18 cellular contexts compared by ENCODE assay signal in the genomic region with DNA sequence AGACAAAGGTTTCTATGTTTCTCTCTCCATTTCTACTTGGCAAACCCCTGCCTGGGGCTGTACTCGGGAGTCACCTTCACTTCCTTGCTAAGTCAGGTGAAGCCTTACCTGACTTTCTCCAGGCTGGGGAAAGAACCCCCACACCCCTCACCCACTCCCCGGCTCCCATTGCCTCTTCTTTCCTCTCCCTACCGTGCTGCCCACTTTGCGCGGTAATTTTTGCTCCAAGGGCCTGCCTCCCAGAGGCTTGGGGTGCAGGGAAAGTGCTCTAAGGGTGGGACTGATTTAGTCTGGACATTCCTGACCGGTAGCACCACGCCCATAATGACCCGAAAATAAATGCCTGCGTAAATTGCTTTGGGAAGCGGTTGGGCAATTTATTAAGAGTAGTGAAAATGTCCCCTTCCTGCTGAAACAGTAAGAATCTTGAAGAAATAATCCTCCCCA. TPM values are rescaled to one million over a fixed set of nuclear protein-coding genes. Genes with fewer than 3 reads are reported as not detected.
DNase-seq lines count a peak whose midpoint lies in the region; ATAC-seq and TF ChIP-seq lines count a peak whose summit lies in the region.
"Had no signal": no experiment of that assay in that cellular context is flagged by ENCODE, and none has a peak within 500 bp of the region (broad histone marks: within the 10 kb centered on the region; RNA-seq: fewer than 3 reads in every experiment).

No MANE protein-coding gene starts in this region.

- TF ChIP-seq CTCF in breast epithelium (IDR thresholded peaks at IDR 0.05): no peak
- no peak for TF ChIP-seq CTCF in MCF 10A (IDR thresholded peaks at IDR 0.05; ENCODE audit: unreplicated experiment)
- no peak for TF ChIP-seq CTCF in upper lobe of right lung (IDR thresholded peaks at IDR 0.05)
- TF ChIP-seq CTCF in sigmoid colon (IDR thresholded peaks at IDR 0.05): no peak

- DNase-seq in breast epithelium (ENCODE audit: low spot score in 2 of 2): no peak
- no peak for DNase-seq in MCF 10A (ENCODE audit: unreplicated experiment)
- no peak for DNase-seq in activated naive CD8-positive, alpha-beta T cell treated with anti-CD3 and anti-CD28 coated beads, Interleukin-2, amount 50 U/mL, for 24 hours
- no peak for DNase-seq in naive B cell
- DNase-seq in upper lobe of right lung: peak; percentile 46
- no peak for DNase-seq in sigmoid colon
- DNase-seq in DMS 273 (lab: John Stamatoyannopoulos, UW; ENCODE audit: unreplicated experiment): no peak
- DNase-seq: activated CD4-positive, alpha-beta T cell treated with anti-CD3 and anti-CD28 coated beads for 4 hours; body of pancreas; HCEC 1CT; head of caudate nucleus; mesenchymal stem cell; NCI-H1694 treated with DMSO at 0.1 percent for 48 hours; occipital lobe; SIG-M5; stimulated activated CD4-positive, alpha-beta T cell treated with anti-CD3 and anti-CD28 coated beads, Interleukin-4, amount 100 ng/mL, for 1 hour; T-helper 9 cell had no signal

- H3K27me3 ChIP-seq in breast epithelium (peaks cover 0 to 67% of the 10 kb centered on the region in 2 donors), upper lobe of right lung (peaks cover 92% of the 10 kb centered on the region), sigmoid colon (peaks cover 51 to 97% (median 84%) of the 10 kb centered on the region in 3 donors)

- no peak for TF ChIP-seq EP300 in sigmoid colon (IDR thresholded peaks at IDR 0.05)

- ATAC-seq in activated naive CD8-positive, alpha-beta T cell treated with anti-CD3 and anti-CD28 coated beads, Interleukin-2, amount 50 U/mL, for 24 hours: no peak
- ATAC-seq in naive B cell (ENCODE audit: low read depth in 2 of 2) (no peak), upper lobe of right lung (no peak)
- ATAC-seq: body of pancreas had no signal

- TF ChIP-seq POLR2A in breast epithelium (IDR thresholded peaks at IDR 0.05) (no peak), sigmoid colon (IDR thresholded peaks at IDR 0.05) (no peak)

- no peaks in the 10 kb centered on the region for H3K36me3 Mint-ChIP-seq in MCF 10A (ENCODE audit: insufficient read depth, unreplicated experiment)
- no peaks in the 10 kb centered on the region for H3K36me3 Mint-ChIP-seq in activated naive CD8-positive, alpha-beta T cell treated with anti-CD3 and anti-CD28 coated beads, Interleukin-2, amount 50 U/mL, for 24 hours (ENCODE audit: low read depth)
- H3K36me3 Mint-ChIP-seq in naive B cell: peaks cover 9 to 15% of the 10 kb centered on the region in 2 donors

- CTCF ChIA-PET in MCF 10A (lab: Yijun Ruan, JAX): no interaction called here

- no peaks in the 10 kb centered on the region for H3K4me1 Mint-ChIP-seq in MCF 10A (ENCODE audit: insufficient read depth, unreplicated experiment)
- peaks cover 26% of the 10 kb centered on the region for H3K4me1 Mint-ChIP-seq in activated naive CD8-positive, alpha-beta T cell treated with anti-CD3 and anti-CD28 coated beads, Interleukin-2, amount 50 U/mL, for 24 hours
- peaks cover 25 to 33% (median 31%) of the 10 kb centered on the region in 3 donors for H3K4me1 Mint-ChIP-seq in naive B cell

- H3K9me3 ChIP-seq in breast epithelium (no peaks in the 10 kb centered on the region), upper lobe of right lung (no peaks in the 10 kb centered on the region), sigmoid colon (no peaks in the 10 kb centered on the region)
- H3K9me3 ChIP-seq: body of pancreas had no signal

- peaks cover 67% of the 10 kb centered on the region for H3K27me3 Mint-ChIP-seq in MCF 10A (ENCODE audit: insufficient read depth, unreplicated experiment)
- H3K27me3 Mint-ChIP-seq in activated naive CD8-positive, alpha-beta T cell treated with anti-CD3 and anti-CD28 coated beads, Interleukin-2, amount 50 U/mL, for 24 hours: peaks cover 86% of the 10 kb centered on the region
- peaks cover 66 to 92% (median 81%) of the 10 kb centered on the region in 3 donors for H3K27me3 Mint-ChIP-seq in naive B cell

- 11 to 17% methylated on average over 10 of the region's 10 CpGs for WGBS in sigmoid colon, 2 donors

- H3K4me3 Mint-ChIP-seq in MCF 10A (ENCODE audit: unreplicated experiment): no peak overlapping the region
- peak overlapping the region; percentile 63 for H3K4me3 Mint-ChIP-seq in activated naive CD8-positive, alpha-beta T cell treated with anti-CD3 and anti-CD28 coated beads, Interleukin-2, amount 50 U/mL, for 24 hours
- peak overlapping the region in 6 of 8 donors; percentile 20 to 92 (median 74) for H3K4me3 Mint-ChIP-seq in naive B cell

- POLR2A ChIA-PET in MCF 10A (lab: Yijun Ruan, JAX): no interaction called here

- H3K27ac Mint-ChIP-seq in MCF 10A (ENCODE audit: low read depth, unreplicated experiment) (no peak overlapping the region), naive B cell (no peak overlapping the region)
- no peak overlapping the region for H3K27ac Mint-ChIP-seq in activated naive CD8-positive, alpha-beta T cell treated with anti-CD3 and anti-CD28 coated beads, Interleukin-2, amount 50 U/mL, for 24 hours

- H3K9me3 Mint-ChIP-seq in MCF 10A (ENCODE audit: unreplicated experiment): no peaks in the 10 kb centered on the region
- H3K9me3 Mint-ChIP-seq in activated naive CD8-positive, alpha-beta T cell treated with anti-CD3 and anti-CD28 coated beads, Interleukin-2, amount 50 U/mL, for 24 hours: no peaks in the 10 kb centered on the region
- peaks cover 0 to 29% (median 6%) of the 10 kb centered on the region in 7 donors for H3K9me3 Mint-ChIP-seq in naive B cell

- H3K36me3 ChIP-seq in breast epithelium: no peaks in the 10 kb centered on the region
- H3K36me3 ChIP-seq in upper lobe of right lung: no peaks in the 10 kb centered on the region
- H3K36me3 ChIP-seq in sigmoid colon: no peaks in the 10 kb centered on the region
- H3K36me3 ChIP-seq: BLaER1 treated with 17β-estradiol and CSF1 and Interleukin-3, amounts not matched to agents 10 nM and 100 nM had no signal

- intact Hi-C loops in breast epithelium (cut with DNase I; ENCODE audit: low total_unique reads): no loop called here
- intact Hi-C loops in MCF 10A (cut with micrococcal nuclease): no loop called here
- intact Hi-C loops in upper lobe of right lung (cut with DNase I): no loop called here
- intact Hi-C loops in sigmoid colon (cut with DNase I): no loop called here

- H3K4me3 ChIP-seq in breast epithelium (peak overlapping the region in 2 of 3 donors; percentile 25 to 34), upper lobe of right lung (no peak overlapping the region), sigmoid colon (no peak overlapping the region)
- H3K4me3 ChIP-seq: BLaER1 treated with 17β-estradiol and CSF1 and Interleukin-3, amounts not matched to agents 10 nM and 100 nM had no signal

- H3K4me1 ChIP-seq in breast epithelium (peaks cover 0 to 9% of the 10 kb centered on the region in 2 donors), upper lobe of right lung (peaks cover 17% of the 10 kb centered on the region), sigmoid colon (peaks cover 0 to 26% (median 23%) of the 10 kb centered on the region in 4 donors)
- H3K4me1 ChIP-seq: BLaER1 treated with 17β-estradiol and CSF1 and Interleukin-3, amounts not matched to agents 10 nM and 100 nM had no signal

- H3K27ac ChIP-seq in breast epithelium (peak overlapping the region in 1 of 2 donors; percentile 29), upper lobe of right lung (no peak overlapping the region), sigmoid colon (peak overlapping the region in 1 of 4 donors; percentile 8)
- H3K27ac ChIP-seq: BLaER1 treated with 17β-estradiol and CSF1 and Interleukin-3, amounts not matched to agents 10 nM and 100 nM had no signal

- no TSS peak for BruUV-seq in MCF 10A (replicated peaks; lab: Mats Ljungman, UMichigan)

RNA-seq across cellular contexts. Expression of a gene that starts 13.8 kb away (rescaled TPM):
- total RNA-seq in breast epithelium: 1 to 10 TPM; 1.3 to 5.1 (median 4.6) TPM
- total RNA-seq in MCF 10A (2022): not detected in 2 replicates
- polyA plus RNA-seq in naive B cell (ENCODE audit: low read depth in 6 of 6): not detected
- total RNA-seq in upper lobe of right lung: 0.93 TPM
- 1 to 10 TPM in 1 of 4 donors, under 1 TPM in 1, not detected in 2; 0.83 to 1.8 TPM for total RNA-seq in sigmoid colon
- polyA plus RNA-seq in sigmoid colon: under 1 TPM in 2 of 3 donors, not detected in 1; 0.07 to 0.60 TPM

RNA-seq across cellular contexts. Expression of a gene that starts 49.1 kb away (rescaled TPM):
- total RNA-seq in breast epithelium (10 to 100 TPM in 1 of 3 donors, 1 to 10 TPM in 2; 1.8 to 38.2 (median 4.6) TPM), MCF 10A (2022) (not detected in 2 replicates), upper lobe of right lung (2.1 TPM), sigmoid colon (1 to 10 TPM in 1 of 4 donors, under 1 TPM in 1, not detected in 2; 0.66 to 1.9 TPM)
- polyA plus RNA-seq in naive B cell (ENCODE audit: low read depth in 6 of 6) (not detected), sigmoid colon (under 1 TPM in 1 of 3 donors, not detected in 2; 0.16 TPM)
- total RNA-seq: occipital lobe had no signal

RNA-seq across cellular contexts. Expression of a gene that starts 50.9 kb away (rescaled TPM):
- total RNA-seq in breast epithelium (under 1 TPM in 2 of 3 donors, not detected in 1; 0.33 to 0.88 TPM), MCF 10A (2022) (not detected in 2 replicates), upper lobe of right lung (3.6 TPM), sigmoid colon (under 1 TPM in 2 of 4 donors, not detected in 2; 0.27 to 0.71 TPM)
- polyA plus RNA-seq in naive B cell (ENCODE audit: low read depth in 6 of 6) (not detected), sigmoid colon (under 1 TPM in 1 of 3 donors, not detected in 2; 0.06 TPM)
- total RNA-seq: body of pancreas, occipital lobe had no signal

Comparison
In these comparisons a context has a peak if more than half of its experiments do, and no peak if none do; other contexts are left out.
1. H3K4me3 ChIP-seq: peak in breast epithelium (2 of 3); none in upper lobe of right lung (single experiment) and sigmoid colon (0 of 4).